27 cellular contexts compared by ENCODE assay signal in genomic region chr10:3658766-3659165, GRCh38.
DNase-seq lines count a peak whose midpoint lies in the region; ATAC-seq and TF ChIP-seq lines count a peak whose summit lies in the region.
"Had no signal": no experiment of that assay in that cellular context is flagged by ENCODE, and none has a peak within 500 bp of the region (broad histone marks: within the 10 kb centered on the region; RNA-seq: fewer than 3 reads in every experiment).

No MANE protein-coding gene starts in this region.

- no peak overlapping the region for H3K27ac ChIP-seq in H9 (ENCODE audit: insufficient read length, low read depth, low read length)
- H3K27ac ChIP-seq: Peyer's patch, tibial artery, WERI-Rb-1 had no signal

- WGBS in H9 (ENCODE audit: extremely low coverage, insufficient read length, low lambda C conversion rate) = no CpG with 5 or more reads among the region's 4 CpGs

- H3K27me3 ChIP-seq in H9 (ENCODE audit: insufficient read depth, low read length) = no peaks in the 10 kb centered on the region
- H3K27me3 ChIP-seq: Peyer's patch, tibial artery had no signal

- no peak overlapping the region for H2BK5ac ChIP-seq in H9 (ENCODE audit: insufficient read length, low read length)

- no peak overlapping the region for H2AK5ac ChIP-seq in H9 (ENCODE audit: insufficient read length, low read length)

- DNase-seq in DMS153 (lab: John Stamatoyannopoulos, UW) = peak; percentile 29
- DNase-seq in H9 = no peak
- peak; percentile 80 for DNase-seq in NCI-H748 (lab: John Stamatoyannopoulos, UW; ENCODE audit: unreplicated experiment)
- no peak for DNase-seq in mucosa of descending colon
- no peak for DNase-seq in activated CD8-positive, alpha-beta memory T cell treated with anti-CD3 and anti-CD28 coated beads, Interleukin-2, amount 50 U/mL, for 4 hours
- DNase-seq in T-helper 17 cell = no peak
- DNase-seq in amygdala (lab: John Stamatoyannopoulos, UW) = no peak
- DNase-seq: activated CD4-positive, alpha-beta T cell treated with anti-CD3 and anti-CD28 coated beads for 48 hours; activated CD8-positive, alpha-beta memory T cell treated with anti-CD3 and anti-CD28 coated beads for 24 hours; activated gamma-delta T cell treated with Interleukin-2 at 50 U/mL for 16 hours; activated T-cell treated with anti-CD3 and anti-CD28 coated beads, Interleukin-2, amount 50 U/mL, for 24 hours; Calu3; dermis blood vessel endothelial cell; hippocampal formation; immature natural killer cell; mesenchymal stem cell; NCI-H1105; NCI-H510A treated with DMSO at 0.1 percent for 48 hours; nucleus accumbens; Peyer's patch; SIG-M5; stimulated activated naive CD8-positive, alpha-beta T cell treated with anti-CD3 and anti-CD28 coated beads, Interleukin-15, amount 100 ng/mL, for 72 hours; T-helper 9 cell; tibial artery; WERI-Rb-1 had no signal

- H3K4me3 ChIP-seq in mucosa of descending colon = no peak overlapping the region
- H3K4me3 ChIP-seq: K562, Peyer's patch, tibial artery had no signal

- H2BK15ac ChIP-seq in H9 (ENCODE audit: low read depth, low read length) = no peak overlapping the region

- no peak overlapping the region for H2BK20ac ChIP-seq in H9 (ENCODE audit: low read depth, low read length, poor library complexity, severe bottlenecking)

- ATAC-seq in mucosa of descending colon = peak; percentile 18
- no peak for ATAC-seq in T-helper 17 cell
- ATAC-seq: K562; stimulated activated naive CD8-positive, alpha-beta T cell treated with anti-CD3 and anti-CD28 coated beads, Interleukin-15, amount 100 ng/mL, for 72 hours had no signal

- H2AFZ ChIP-seq in H9 (ENCODE audit: low read length) = no peak overlapping the region

- peaks cover 1 to 19% (median 5%) of the 10 kb centered on the region in 3 experiments; a peak in 4 of 7 replicates for H3K36me3 Mint-ChIP-seq in H9 (ENCODE audit: insufficient read depth in 1 of 3, low read depth in 3 of 3)
- peaks cover 9% of the 10 kb centered on the region for H3K36me3 Mint-ChIP-seq in T-helper 17 cell (ENCODE audit: low read depth)

- H3K4me1 Mint-ChIP-seq in H9 (peaks cover 24% of the 10 kb centered on the region in 2 experiments), T-helper 17 cell (peaks cover 13% of the 10 kb centered on the region)
- H3K4me1 Mint-ChIP-seq: central memory CD8-positive, alpha-beta T cell; immature natural killer cell had no signal

- intact Hi-C loops in mucosa of descending colon (cut with DNase I, micrococcal nuclease) = no loop called here

- H3K4me1 ChIP-seq in H9 (ENCODE audit: insufficient read depth, low read length) (peaks cover 2% of the 10 kb centered on the region; the same call in 1 of the 2 replicates), mucosa of descending colon (ENCODE audit: low read depth) (no peaks in the 10 kb centered on the region)
- H3K4me1 ChIP-seq: Peyer's patch had no signal

- peaks cover 2 to 20% of the 10 kb centered on the region in 2 experiments; a peak in 4 of 5 replicates for H3K9me3 Mint-ChIP-seq in H9
- H3K9me3 Mint-ChIP-seq: central memory CD8-positive, alpha-beta T cell; immature natural killer cell; stimulated activated naive CD8-positive, alpha-beta T cell treated with anti-CD3 and anti-CD28 coated beads, Interleukin-15, amount 100 ng/mL, for 72 hours had no signal

- no peaks in the 10 kb centered on the region for H3K36me3 ChIP-seq in mucosa of descending colon (ENCODE audit: low read depth)
- H3K36me3 ChIP-seq: Peyer's patch, tibial artery, WERI-Rb-1 had no signal

- no peaks in the 10 kb centered on the region for H3K79me1 ChIP-seq in H9 (ENCODE audit: insufficient read depth, low read depth, low read length, poor library complexity, severe bottlenecking)

- H4K8ac ChIP-seq in H9 (replicated peaks; ENCODE audit: insufficient read length, low read depth, low read length) = no peak overlapping the region

- H2BK12ac ChIP-seq in H9 (ENCODE audit: insufficient read length, low read depth, low read length) = no peak overlapping the region

- H4K91ac ChIP-seq in H9 (ENCODE audit: insufficient read length, low read depth, low read length) = no peak overlapping the region

- no peak overlapping the region for H3K23ac ChIP-seq in H9 (ENCODE audit: insufficient read length, low read depth, low read length)

- H3K56ac ChIP-seq in H9 (ENCODE audit: insufficient read length, low read depth, low read length) = no peak overlapping the region

- H4K5ac ChIP-seq in H9 (ENCODE audit: insufficient read length, low read depth, low read length) = no peak overlapping the region

- no peak overlapping the region for H3K9ac ChIP-seq in H9 (ENCODE audit: extremely low read depth, insufficient read length, low read length)

- H2BK120ac ChIP-seq in H9 (ENCODE audit: low read depth, low read length, poor library complexity, severe bottlenecking) = no peak overlapping the region

- TF ChIP-seq CTCF in H9 (conservative IDR thresholded peaks at IDR 0.05) (no peak), mucosa of descending colon (IDR thresholded peaks at IDR 0.05) (no peak)

- H3K14ac ChIP-seq in H9 (ENCODE audit: insufficient read depth, low read length) = no peak overlapping the region

- no peaks in the 10 kb centered on the region for H3K23me2 ChIP-seq in H9 (ENCODE audit: insufficient read length, low read depth, low read length, poor library complexity, severe bottlenecking)

- H3K4me3 Mint-ChIP-seq in H9 (no peak overlapping the region), T-helper 17 cell (no peak overlapping the region)
- H3K4me3 Mint-ChIP-seq: activated T-cell treated with anti-CD3 and anti-CD28 coated beads, Interleukin-2, amount 50 U/mL, for 24 hours; central memory CD8-positive, alpha-beta T cell; immature natural killer cell; stimulated activated naive CD8-positive, alpha-beta T cell treated with anti-CD3 and anti-CD28 coated beads, Interleukin-15, amount 100 ng/mL, for 72 hours had no signal

- H3K18ac ChIP-seq in H9 (ENCODE audit: insufficient read length, low read depth, low read length) = no peak overlapping the region

- no peak overlapping the region for H3K4ac ChIP-seq in H9 (ENCODE audit: low read depth, low read length)

- no peak overlapping the region for H3K4me2 ChIP-seq in H9 (ENCODE audit: insufficient read depth, insufficient read length, low read length)

- H4K20me1 ChIP-seq in H9 (ENCODE audit: control insufficient read depth, insufficient read depth, insufficient read length) = no peaks in the 10 kb centered on the region

- H3K9me3 ChIP-seq in H9 (ENCODE audit: control insufficient read depth, low read depth, low read length) (no peaks in the 10 kb centered on the region), mucosa of descending colon (no peaks in the 10 kb centered on the region), T-helper 17 cell (ENCODE audit: control insufficient read depth, low read length, poor library complexity, severe bottlenecking) (no peaks in the 10 kb centered on the region)
- H3K9me3 ChIP-seq: Peyer's patch, tibial artery had no signal

- H3T11ph ChIP-seq in H9 (ENCODE audit: low read length) = no peak overlapping the region

- H3K27me3 Mint-ChIP-seq in H9 (ENCODE audit: low read depth) (peaks cover 2% of the 10 kb centered on the region), T-helper 17 cell (peaks cover 22% of the 10 kb centered on the region)

- H3K27ac Mint-ChIP-seq in H9 (peak overlapping the region in 2 of 3 experiments; percentile 71 to 82; a peak in 3 of 7 replicates), T-helper 17 cell (no peak overlapping the region)
- H3K27ac Mint-ChIP-seq: activated T-cell treated with anti-CD3 and anti-CD28 coated beads, Interleukin-2, amount 50 U/mL, for 24 hours; immature natural killer cell; stimulated activated naive CD8-positive, alpha-beta T cell treated with anti-CD3 and anti-CD28 coated beads, Interleukin-15, amount 100 ng/mL, for 72 hours had no signal

- H3K79me2 ChIP-seq in H9 (ENCODE audit: insufficient read depth, low read length) = no peaks in the 10 kb centered on the region

Comparison
In these comparisons a context has a peak if more than half of its experiments do, and no peak if none do; other contexts are left out.
1. DNase-seq: peak in DMS153 (single experiment) and NCI-H748 (single experiment); none in H9 (single experiment), mucosa of descending colon (0 of 3), activated CD8-positive, alpha-beta memory T cell treated with anti-CD3 and anti-CD28 coated beads, Interleukin-2, amount 50 U/mL, for 4 hours (single experiment), T-helper 17 cell (0 of 3) and amygdala (0 of 56).